ENCODE assay signal across 9 cellular contexts in the genomic region with DNA sequence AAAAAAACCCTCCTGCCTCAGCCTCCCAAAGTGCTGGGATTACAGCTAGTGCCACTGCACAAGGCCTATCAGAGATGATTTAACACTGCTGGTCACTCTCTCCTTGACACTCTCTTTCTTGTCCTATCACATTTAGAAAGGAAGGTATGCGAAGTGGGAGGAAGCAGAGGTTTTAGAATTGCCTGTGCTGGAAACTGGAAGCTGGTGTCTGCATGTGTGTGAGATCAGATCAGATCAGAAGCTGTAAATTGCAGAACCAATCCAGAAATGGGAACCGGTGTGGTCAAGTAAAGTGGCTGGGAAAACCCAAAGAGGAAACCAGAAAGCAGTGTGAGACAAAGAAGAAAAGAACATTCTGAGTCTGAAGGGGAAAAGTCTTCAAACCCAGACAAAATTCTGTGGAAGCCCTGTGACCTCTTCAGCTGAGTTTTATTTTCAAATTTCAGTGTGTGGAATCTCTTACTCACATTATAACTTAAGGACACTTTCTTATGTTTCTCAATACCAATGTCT. TPM values are rescaled to one million over a fixed set of nuclear protein-coding genes. Genes with fewer than 3 reads are reported as not detected.
DNase-seq lines count a peak whose midpoint lies in the region; ATAC-seq and TF ChIP-seq lines count a peak whose summit lies in the region.
"Had no signal": no experiment of that assay in that cellular context is flagged by ENCODE, and none has a peak within 500 bp of the region (broad histone marks: within the 10 kb centered on the region; RNA-seq: fewer than 3 reads in every experiment).

No MANE protein-coding gene starts in this region.

- no peaks in the 10 kb centered on the region for H3K79me2 ChIP-seq in osteoblast (ENCODE audit: insufficient read depth, low read length)

- H3K27me3 ChIP-seq in osteoblast (ENCODE audit: insufficient read depth, low read length) (no peaks in the 10 kb centered on the region), gastrocnemius medialis (no peaks in the 10 kb centered on the region)

- peak; percentile 62 for DNase-seq in activated CD8-positive, alpha-beta memory T cell treated with anti-CD3 and anti-CD28 coated beads, Interleukin-2, amount 50 U/mL, for 48 hours
- no peak for DNase-seq in activated CD8-positive, alpha-beta memory T cell treated with anti-CD3 and anti-CD28 coated beads, Interleukin-2, amount 50 U/mL, for 4 hours
- DNase-seq in SKM-1 (lab: John Stamatoyannopoulos, UW; ENCODE audit: unreplicated experiment) (peak; percentile 74), osteoblast (ENCODE audit: insufficient read length, low spot score, missing footprints) (no peak), NCI-H510A (lab: John Stamatoyannopoulos, UW) (no peak), gastrocnemius medialis (no peak), iPS-NIHi7 (ENCODE audit: extremely low spot score) (no peak)

- peak overlapping the region; percentile 56 for H2AFZ ChIP-seq in osteoblast (ENCODE audit: low read length)

- H3K4me3 ChIP-seq in osteoblast (ENCODE audit: insufficient read depth, low read length): no peak overlapping the region
- H3K4me3 ChIP-seq in gastrocnemius medialis: no peak overlapping the region

- no peaks in the 10 kb centered on the region for H3K9me3 ChIP-seq in osteoblast (ENCODE audit: low read depth, low read length)
- no peaks in the 10 kb centered on the region for H3K9me3 ChIP-seq in gastrocnemius medialis

- in situ Hi-C loops in gastrocnemius medialis (cut with MboI; ENCODE audit: low sequenced_read_pairs in 4 of 4): loop anchor here in 1 of 4 donors (25.0 kb wide), 1 partner anchor 256 kb away; the partner anchor contains the start of gene SGO1

- intact Hi-C loops in gastrocnemius medialis (cut with DNase I; ENCODE audit: low total_unique reads): no loop called here

- no peaks in the 10 kb centered on the region for H3K36me3 ChIP-seq in osteoblast (ENCODE audit: insufficient read depth, low read length)
- H3K36me3 ChIP-seq in gastrocnemius medialis: no peaks in the 10 kb centered on the region

- no peak for TF ChIP-seq POLR2A in gastrocnemius medialis (IDR thresholded peaks at IDR 0.05)

- TF ChIP-seq CTCF in osteoblast (IDR thresholded peaks at IDR 0.05; ENCODE audit: extremely low read depth, low read depth, low read length): no peak
- TF ChIP-seq CTCF in gastrocnemius medialis (IDR thresholded peaks at IDR 0.05 in 4 of 5, conservative IDR thresholded peaks at IDR 0.05 in 1 of 5): no peak

- no peak overlapping the region for H3K27ac ChIP-seq in osteoblast (ENCODE audit: low read depth, low read length)
- no peak overlapping the region for H3K27ac ChIP-seq in gastrocnemius medialis

- H3K4me2 ChIP-seq in osteoblast (ENCODE audit: insufficient read depth, low read length): no peak overlapping the region

- ATAC-seq in HG02884 (IDR thresholded peaks at IDR 0.05; ENCODE audit: unreplicated experiment) (peak; percentile 92), gastrocnemius medialis (no peak)
- ATAC-seq: Panc1 had no signal

- H4K20me1 ChIP-seq in osteoblast (ENCODE audit: insufficient read depth, low read length): no peaks in the 10 kb centered on the region

- H3K4me1 ChIP-seq in osteoblast (ENCODE audit: insufficient read depth, low read length): no peaks in the 10 kb centered on the region
- H3K4me1 ChIP-seq in gastrocnemius medialis: no peaks in the 10 kb centered on the region

RNA-seq across cellular contexts. Expression of gene EFHB, which starts 2.8 kb away (rescaled TPM):
- total RNA-seq in osteoblast (0.29 and 1.8 TPM in 2 replicates), gastrocnemius medialis (not detected)

RNA-seq across cellular contexts. Expression of gene RAB5A, which starts 15.7 kb away (rescaled TPM):
- 69.1 and 88.1 TPM in 2 replicates for total RNA-seq in osteoblast
- total RNA-seq in gastrocnemius medialis: 10 to 100 TPM; 30.9 to 43.7 (median 35.5) TPM

Comparison
In these comparisons a context has a peak if more than half of its experiments do, and no peak if none do; other contexts are left out.
1. DNase-seq: peak in activated CD8-positive, alpha-beta memory T cell treated with anti-CD3 and anti-CD28 coated beads, Interleukin-2, amount 50 U/mL, for 48 hours (single experiment) and SKM-1 (single experiment); none in activated CD8-positive, alpha-beta memory T cell treated with anti-CD3 and anti-CD28 coated beads, Interleukin-2, amount 50 U/mL, for 4 hours (single experiment), osteoblast (single experiment), NCI-H510A (single experiment), gastrocnemius medialis (0 of 2) and iPS-NIHi7 (single experiment).